Comparison of ENCODE assay signal across 30 cellular contexts in the genomic region with DNA sequence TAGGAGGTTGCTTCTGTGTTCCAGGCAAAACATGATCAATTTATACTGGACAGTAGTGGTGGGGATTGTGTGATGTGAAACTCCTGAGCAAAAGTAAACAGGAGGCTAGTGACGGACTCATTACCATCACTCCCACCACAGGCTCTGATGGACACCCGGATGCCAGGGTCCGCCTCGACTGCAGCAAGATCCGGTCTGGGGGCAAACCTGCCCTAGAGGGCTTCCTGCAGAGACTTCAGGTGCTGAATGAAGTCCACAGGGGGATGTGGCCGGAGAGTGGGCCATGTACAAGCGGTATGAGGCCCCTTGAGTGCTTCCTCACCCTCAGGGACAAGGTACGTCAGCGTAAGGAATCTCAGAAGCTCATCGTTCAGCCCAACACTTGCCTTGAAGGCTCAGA. TPM values are rescaled to one million over a fixed set of nuclear protein-coding genes. Genes with fewer than 3 reads are reported as not detected.
"Had no signal": no experiment of that assay in that cellular context is flagged by ENCODE, and none has a peak within 500 bp of the region (broad histone marks: within the 10 kb centered on the region; RNA-seq: fewer than 3 reads in every experiment).

No MANE protein-coding gene starts in this region.

- ATAC-seq: stimulated activated effector memory CD8-positive, alpha-beta T cell treated with anti-CD3 and anti-CD28 coated beads, Interleukin-12 subunit alpha, Interleukin-12 subunit beta, amount 100 ng/mL, for 72 hours; stimulated activated memory B cell treated with anti-CD40 and anti-IgM and Interleukin-4, amounts not matched to agents 10 μg/mL and 1 μg/mL and 100 μg/mL, for 72 hours; stimulated activated naive B cell treated with anti-CD40 and anti-IgM and Interleukin-4, amounts not matched to agents 10 μg/mL and 1 μg/mL and 100 μg/mL, for 72 hours; stimulated activated naive CD8-positive, alpha-beta T cell treated with anti-CD3 and anti-CD28 coated beads, Interleukin-15, amount 100 ng/mL, for 72 hours; stimulated activated naive CD8-positive, alpha-beta T cell treated with anti-CD3 and anti-CD28 coated beads, Interleukin-15, Interleukin-2, amounts not matched to agents 100 U/mL and 50 U/mL, for 24 hours had no signal

- H3K36me3 Mint-ChIP-seq: stimulated activated effector memory CD8-positive, alpha-beta T cell treated with anti-CD3 and anti-CD28 coated beads, Interleukin-12 subunit alpha, Interleukin-12 subunit beta, amount 100 ng/mL, for 72 hours; stimulated activated memory B cell treated with anti-CD40 and anti-IgM and Interleukin-4, amounts not matched to agents 10 μg/mL and 1 μg/mL and 100 μg/mL, for 72 hours; stimulated activated naive B cell treated with anti-CD40 and anti-IgM and Interleukin-4, amounts not matched to agents 10 μg/mL and 1 μg/mL and 100 μg/mL, for 72 hours; type B pancreatic cell had no signal

- H3K9me3 ChIP-seq: suprapubic skin, testis, thoracic aorta, thyroid gland, vagina had no signal

- H3K4me1 Mint-ChIP-seq: stimulated activated effector memory CD8-positive, alpha-beta T cell treated with anti-CD3 and anti-CD28 coated beads, Interleukin-12 subunit alpha, Interleukin-12 subunit beta, amount 100 ng/mL, for 72 hours; stimulated activated memory B cell treated with anti-CD40 and anti-IgM and Interleukin-4, amounts not matched to agents 10 μg/mL and 1 μg/mL and 100 μg/mL, for 72 hours; stimulated activated naive B cell treated with anti-CD40 and anti-IgM and Interleukin-4, amounts not matched to agents 10 μg/mL and 1 μg/mL and 100 μg/mL, for 72 hours; stimulated activated naive CD8-positive, alpha-beta T cell treated with anti-CD3 and anti-CD28 coated beads, Interleukin-15, amount 100 ng/mL, for 72 hours had no signal

- H3K4me3 ChIP-seq: stomach, suprapubic skin, testis, thoracic aorta, thyroid gland, tibial artery, tibial nerve, transverse colon, upper lobe of left lung, uterus, vagina had no signal

- H3K4me3 Mint-ChIP-seq: stimulated activated effector memory CD8-positive, alpha-beta T cell treated with anti-CD3 and anti-CD28 coated beads, Interleukin-12 subunit alpha, Interleukin-12 subunit beta, amount 100 ng/mL, for 72 hours; stimulated activated memory B cell treated with anti-CD40 and anti-IgM and Interleukin-4, amounts not matched to agents 10 μg/mL and 1 μg/mL and 100 μg/mL, for 72 hours; stimulated activated naive B cell treated with anti-CD40 and anti-IgM and Interleukin-4, amounts not matched to agents 10 μg/mL and 1 μg/mL and 100 μg/mL, for 72 hours; stimulated activated naive CD8-positive, alpha-beta T cell treated with anti-CD3 and anti-CD28 coated beads, Interleukin-15, amount 100 ng/mL, for 72 hours; stimulated activated naive CD8-positive, alpha-beta T cell treated with anti-CD3 and anti-CD28 coated beads, Interleukin-15, Interleukin-2, amounts not matched to agents 100 ng/mL and 50 ng/mL, for 24 hours; type B pancreatic cell had no signal

- H3K27ac ChIP-seq: stomach, suprapubic skin, testis, thoracic aorta, thyroid gland, tibial artery, tibial nerve, transverse colon, upper lobe of left lung, uterus, vagina had no signal

- H3K27me3 Mint-ChIP-seq: stimulated activated memory B cell treated with anti-CD40 and anti-IgM and Interleukin-4, amounts not matched to agents 10 μg/mL and 1 μg/mL and 100 μg/mL, for 72 hours; stimulated activated naive B cell treated with anti-CD40 and anti-IgM and Interleukin-4, amounts not matched to agents 10 μg/mL and 1 μg/mL and 100 μg/mL, for 72 hours; stimulated activated naive CD8-positive, alpha-beta T cell treated with anti-CD3 and anti-CD28 coated beads, Interleukin-15, amount 100 ng/mL, for 72 hours; stimulated activated naive CD8-positive, alpha-beta T cell treated with anti-CD3 and anti-CD28 coated beads, Interleukin-15, Interleukin-2, amounts not matched to agents 100 ng/mL and 50 ng/mL, for 24 hours; type B pancreatic cell had no signal

- DNase-seq: stimulated activated CD4-positive, alpha-beta T cell treated with anti-CD3 and anti-CD28 coated beads, Interleukin-2, amount 100 ng/mL, for 48 hours; stimulated activated CD4-positive, alpha-beta T cell treated with anti-CD3 and anti-CD28 coated beads, Interleukin-4, amount 100 ng/mL, for 1 hour; stimulated activated CD4-positive, alpha-beta T cell treated with anti-CD3 and anti-CD28 coated beads, Interleukin-4, amount 100 ng/mL, for 24 hours; stimulated activated CD4-positive, alpha-beta T cell treated with anti-CD3 and anti-CD28 coated beads, Interleukin-4, amount 100 ng/mL, for 4 hours; stimulated activated CD8-positive, alpha-beta memory T cell treated with anti-CD3 and anti-CD28 coated beads, Interleukin-4, amount 100 ng/mL, for 48 hours; stimulated activated naive B cell treated with anti-CD40 and anti-IgM and Interleukin-4, amounts not matched to agents 10 μg/mL and 1 μg/mL and 100 μg/mL, for 72 hours; stimulated activated naive CD4-positive, alpha-beta T cell; stimulated activated naive CD4-positive, alpha-beta T cell treated with Interleukin-2 at 50 U/mL for 16 hours; stimulated activated naive CD8-positive, alpha-beta T cell treated with anti-CD3 and anti-CD28 coated beads, Interleukin-15, amount 100 ng/mL, for 72 hours; stimulated activated naive CD8-positive, alpha-beta T cell treated with anti-CD3 and anti-CD28 coated beads, Interleukin-15, Interleukin-2, amounts not matched to agents 100 U/mL and 50 U/mL, for 24 hours; stomach; substantia nigra; testis; thyroid gland; tibial artery; transverse colon; trophoblast cell; uterus had no signal

- H3K4me1 ChIP-seq: stomach, suprapubic skin, testis, thyroid gland, tibial artery, tibial nerve, transverse colon, upper lobe of left lung, uterus, vagina had no signal

- H3K36me3 ChIP-seq: stomach, suprapubic skin, thoracic aorta, thyroid gland, tibial artery, tibial nerve, transverse colon, upper lobe of left lung, uterus, vagina had no signal

- H3K27ac Mint-ChIP-seq: stimulated activated effector memory CD8-positive, alpha-beta T cell treated with anti-CD3 and anti-CD28 coated beads, Interleukin-12 subunit alpha, Interleukin-12 subunit beta, amount 100 ng/mL, for 72 hours; stimulated activated memory B cell treated with anti-CD40 and anti-IgM and Interleukin-4, amounts not matched to agents 10 μg/mL and 1 μg/mL and 100 μg/mL, for 72 hours; stimulated activated naive B cell treated with anti-CD40 and anti-IgM and Interleukin-4, amounts not matched to agents 10 μg/mL and 1 μg/mL and 100 μg/mL, for 72 hours; stimulated activated naive CD8-positive, alpha-beta T cell treated with anti-CD3 and anti-CD28 coated beads, Interleukin-15, amount 100 ng/mL, for 72 hours; stimulated activated naive CD8-positive, alpha-beta T cell treated with anti-CD3 and anti-CD28 coated beads, Interleukin-15, Interleukin-2, amounts not matched to agents 100 ng/mL and 50 ng/mL, for 24 hours; type B pancreatic cell had no signal

- H3K27me3 ChIP-seq: stomach, suprapubic skin, testis, thyroid gland, tibial artery, tibial nerve, transverse colon, upper lobe of left lung, uterus, vagina had no signal

RNA-seq across cellular contexts. Expression of gene TECRL, which starts 23.4 kb away (rescaled TPM):
- total RNA-seq: subcutaneous adipose tissue, suprapubic skin, temporal lobe, thoracic aorta, thyroid gland, tibial nerve, transverse colon, upper lobe of left lung, uterus, vagina had no signal
- polyA plus RNA-seq: urinary bladder had no signal
